Comparison of ENCODE assay signal across 12 cellular contexts in genomic region chr15:35293353-35294130, GRCh38.
A peak's percentile ranks its signal among the peaks of the same experiment; 100 is the strongest.
DNase-seq lines count a peak whose midpoint lies in the region; ATAC-seq and TF ChIP-seq lines count a peak whose summit lies in the region.
"Had no signal": no experiment of that assay in that cellular context is flagged by ENCODE, and none has a peak within 500 bp of the region (broad histone marks: within the 10 kb centered on the region; RNA-seq: fewer than 3 reads in every experiment).

No MANE protein-coding gene starts in this region.

- H3K36me3 ChIP-seq in SJCRH30: no peaks in the 10 kb centered on the region

- H3K4me3 Mint-ChIP-seq in type B pancreatic cell: peak overlapping the region; percentile 10
- H3K4me3 Mint-ChIP-seq: brain; naive thymus-derived CD4-positive, alpha-beta T cell; stimulated activated effector memory CD8-positive, alpha-beta T cell treated with anti-CD3 and anti-CD28 coated beads, Interleukin-12 subunit alpha, Interleukin-12 subunit beta, amount 100 ng/mL, for 72 hours had no signal

- no peaks in the 10 kb centered on the region for H3K27me3 Mint-ChIP-seq in type B pancreatic cell
- H3K27me3 Mint-ChIP-seq: naive thymus-derived CD4-positive, alpha-beta T cell had no signal

- H3K4me1 ChIP-seq in SJCRH30: peaks cover 8% of the 10 kb centered on the region; the same call in 1 of the 2 replicates

- no peak for ATAC-seq in HG03095 (IDR thresholded peaks at IDR 0.05; ENCODE audit: unreplicated experiment)
- ATAC-seq: stimulated activated effector memory CD8-positive, alpha-beta T cell treated with anti-CD3 and anti-CD28 coated beads, Interleukin-12 subunit alpha, Interleukin-12 subunit beta, amount 100 ng/mL, for 72 hours had no signal

- H3K27ac ChIP-seq in SJCRH30: no peak overlapping the region

- H3K9me3 ChIP-seq in SJCRH30 (replicated peaks): no peaks in the 10 kb centered on the region

- H3K9me3 Mint-ChIP-seq in type B pancreatic cell: peaks cover 14% of the 10 kb centered on the region
- H3K9me3 Mint-ChIP-seq: brain; naive thymus-derived CD4-positive, alpha-beta T cell had no signal

- H3K27me3 ChIP-seq in SJCRH30: no peaks in the 10 kb centered on the region; the same call in 1 of the 2 replicates

- peak; percentile 24 for DNase-seq in SKM-1 treated with dmso at 0.1 percent for 144 hours (lab: John Stamatoyannopoulos, UW; ENCODE audit: unreplicated experiment)
- no peak for DNase-seq in SKM-1 (lab: John Stamatoyannopoulos, UW; ENCODE audit: unreplicated experiment)
- DNase-seq in SJCRH30: peak; percentile 9 to 36
- DNase-seq in foreskin melanocyte: peak; percentile 55
- no peak for DNase-seq in type B pancreatic cell (ENCODE audit: extremely low spot score, unreplicated experiment)
- DNase-seq in germinal center (ENCODE audit: low spot score): no peak
- no peak for DNase-seq in NCI-H1105 treated with DMSO at 0.1 percent for 48 hours (lab: John Stamatoyannopoulos, UW)
- DNase-seq: naive thymus-derived CD4-positive, alpha-beta T cell; T-helper 2 cell had no signal

- TF ChIP-seq CTCF in type B pancreatic cell (conservative IDR thresholded peaks at IDR 0.05): peak; percentile 63

- H3K27ac Mint-ChIP-seq in type B pancreatic cell: peak overlapping the region; percentile 35
- H3K27ac Mint-ChIP-seq: brain; naive thymus-derived CD4-positive, alpha-beta T cell; stimulated activated effector memory CD8-positive, alpha-beta T cell treated with anti-CD3 and anti-CD28 coated beads, Interleukin-12 subunit alpha, Interleukin-12 subunit beta, amount 100 ng/mL, for 72 hours had no signal

- H3K36me3 Mint-ChIP-seq in type B pancreatic cell: peaks cover 10% of the 10 kb centered on the region
- H3K36me3 Mint-ChIP-seq: brain; naive thymus-derived CD4-positive, alpha-beta T cell; stimulated activated effector memory CD8-positive, alpha-beta T cell treated with anti-CD3 and anti-CD28 coated beads, Interleukin-12 subunit alpha, Interleukin-12 subunit beta, amount 100 ng/mL, for 72 hours had no signal

- H3K4me3 ChIP-seq in SJCRH30: no peak overlapping the region

- H3K4me1 Mint-ChIP-seq in type B pancreatic cell (ENCODE audit: unreplicated experiment): peaks cover 29% of the 10 kb centered on the region
- H3K4me1 Mint-ChIP-seq: naive thymus-derived CD4-positive, alpha-beta T cell; stimulated activated effector memory CD8-positive, alpha-beta T cell treated with anti-CD3 and anti-CD28 coated beads, Interleukin-12 subunit alpha, Interleukin-12 subunit beta, amount 100 ng/mL, for 72 hours had no signal

Comparison
In these comparisons a context has a peak if more than half of its experiments do, and no peak if none do; other contexts are left out.
1. DNase-seq: peak in SKM-1 treated with dmso at 0.1 percent for 144 hours (single experiment), SJCRH30 (2 of 2) and foreskin melanocyte (single experiment); none in SKM-1 (single experiment), type B pancreatic cell (single experiment), germinal center (single experiment) and NCI-H1105 treated with DMSO at 0.1 percent for 48 hours (single experiment).